25 cellular contexts compared by ENCODE assay signal in the genomic region with DNA sequence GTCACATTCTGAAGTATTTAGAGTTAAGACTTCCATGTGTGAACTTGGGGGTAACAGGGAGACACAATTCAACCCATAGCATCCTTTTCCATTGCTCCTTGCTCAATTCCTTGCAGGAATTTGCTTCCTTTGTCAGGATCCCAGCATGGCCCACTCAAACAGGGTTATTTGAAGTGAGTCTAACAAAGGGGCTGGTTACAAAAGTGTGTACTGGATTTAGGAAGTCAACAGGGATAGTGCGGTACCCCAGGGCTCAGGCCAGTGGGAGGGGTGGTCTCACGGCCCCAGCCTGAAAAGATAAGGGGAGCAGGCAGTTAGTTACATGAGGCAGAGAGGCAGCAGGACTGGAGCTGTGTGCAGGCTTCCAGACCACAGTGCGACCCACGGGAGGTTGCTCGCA. TPM values are rescaled to one million over a fixed set of nuclear protein-coding genes. Genes with fewer than 3 reads are reported as not detected.
"Had no signal": no experiment of that assay in that cellular context is flagged by ENCODE, and none has a peak within 500 bp of the region (broad histone marks: within the 10 kb centered on the region; RNA-seq: fewer than 3 reads in every experiment).

No MANE protein-coding gene starts in this region.

- FAIRE-seq: small intestine had no signal

- H3K9me3 ChIP-seq: heart left ventricle, left lung, lower lobe of right lung, ovary, thyroid gland, upper lobe of left lung, uterus had no signal

- ATAC-seq: heart left ventricle, left lung, lower lobe of right lung, natural killer cell, right cardiac atrium had no signal

- H3K36me3 Mint-ChIP-seq: memory B cell, mesothelial cell of epicardium, natural killer cell had no signal

- DNase-seq: cortex of kidney; dorsolateral prefrontal cortex; effector CD8-positive, alpha-beta T cell; foreskin melanocyte; hypothalamus; left lung; lower lobe of right lung; natural killer cell; nucleus accumbens; ovary; right cardiac atrium; small intestine; stimulated activated CD4-positive, alpha-beta T cell treated with anti-CD3 and anti-CD28 coated beads, Interleukin-12 subunit alpha, Interleukin-12 subunit beta, amount 100 ng/mL, for 4 hours; stimulated activated naive CD4-positive, alpha-beta T cell treated with Interleukin-2 at 50 U/mL for 16 hours; thyroid gland; upper lobe of left lung; uterus had no signal

- H3K9me3 Mint-ChIP-seq: memory B cell, mesothelial cell of epicardium, natural killer cell, neural crest cell had no signal

- H3K27me3 ChIP-seq: ovary, thyroid gland, upper lobe of left lung, uterus had no signal

- H3K36me3 ChIP-seq: heart left ventricle, left lung, lower lobe of right lung, ovary, thyroid gland, upper lobe of left lung, uterus had no signal

- H3K4me1 ChIP-seq: heart left ventricle, left lung, lower lobe of right lung, thyroid gland, upper lobe of left lung, uterus had no signal

- H3K27ac ChIP-seq: heart left ventricle, left lung, lower lobe of right lung, ovary, thyroid gland, upper lobe of left lung, uterus had no signal

- H3K27ac Mint-ChIP-seq: memory B cell, mesothelial cell of epicardium, natural killer cell had no signal

- H3K4me3 ChIP-seq: dorsolateral prefrontal cortex, heart left ventricle, left lung, lower lobe of right lung, ovary, thyroid gland, upper lobe of left lung, uterus had no signal

- H3K4me3 Mint-ChIP-seq: memory B cell, mesothelial cell of epicardium, natural killer cell, neural crest cell had no signal

- H3K4me1 Mint-ChIP-seq: mesothelial cell of epicardium, natural killer cell had no signal

RNA-seq across cellular contexts. Expression of a gene that starts 14.4 kb away (rescaled TPM):
- total RNA-seq: glomerular endothelial cell, left lung, lower lobe of right lung, mesothelial cell of epicardium, mucosa of gallbladder, myocyte, natural killer cell, neural crest cell, posterior vena cava, thyroid gland, uterus had no signal
